In the genomic region with DNA sequence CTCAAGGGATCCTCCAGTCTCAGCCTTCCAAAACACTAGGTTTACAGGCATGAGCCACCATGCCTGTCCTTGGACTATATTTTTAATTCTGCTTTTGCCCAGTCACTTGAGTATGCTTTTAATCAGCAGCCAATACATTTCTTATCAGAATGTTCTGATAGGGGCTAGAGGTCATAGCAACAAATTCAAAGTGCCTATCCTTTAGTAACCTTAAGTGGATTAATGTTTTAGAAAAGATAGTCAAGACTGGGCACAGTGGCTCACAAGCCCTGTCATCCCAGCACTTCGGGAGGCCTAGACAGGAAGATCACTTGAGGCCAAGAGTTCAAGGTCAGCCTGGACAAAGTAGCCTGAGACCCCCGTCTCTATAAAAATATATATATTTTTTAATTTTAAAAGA, we compare ENCODE assay signal across 23 cellular contexts.
"Had no signal": no experiment of that assay in that cellular context is flagged by ENCODE, and none has a peak within 500 bp of the region (broad histone marks: within the 10 kb centered on the region; RNA-seq: fewer than 3 reads in every experiment).

No MANE protein-coding gene starts in this region.

- ATAC-seq: HepG2 had no signal

- H3K4me3 ChIP-seq: MG63, SJCRH30 had no signal

- DNase-seq: IMR-90, Karpas-422, KG1, MG63, NCI-H1092, NCI-H1105 treated with DMSO at 0.1 percent for 48 hours, NCI-H1417 treated with DMSO at 0.1 percent for 48 hours, NCI-H146, NCI-H1694 treated with DMSO at 0.1 percent for 48 hours, NCI-H1930, NCI-H2081, NCI-H2107, NCI-H226, NCI-H446, NCI-H510A, NCI-H524 treated with DMSO at 0.1 percent for 48 hours, NCI-H69, NCI-H774, RPMI8226, SHP77 treated with DMSO at 0.1 percent for 48 hours, SJCRH30 had no signal

- H3K27me3 ChIP-seq: MG63, SJCRH30 had no signal

- FAIRE-seq: HepG2, RCC 7860 had no signal

- H3K27ac ChIP-seq: SJCRH30 had no signal

- H3K9me3 ChIP-seq: MG63, SJCRH30 had no signal
